In genomic region chr20:57465943-57466342, GRCh38 we compare ENCODE assay signal across 20 cellular contexts. TPM values are rescaled to one million over a fixed set of nuclear protein-coding genes. Genes with fewer than 3 reads are reported as not detected.
DNase-seq lines count a peak whose midpoint lies in the region; ATAC-seq, FAIRE-seq and TF ChIP-seq lines count a peak whose summit lies in the region.
"Had no signal": no experiment of that assay in that cellular context is flagged by ENCODE, and none has a peak within 500 bp of the region (broad histone marks: within the 10 kb centered on the region; RNA-seq: fewer than 3 reads in every experiment).

No MANE protein-coding gene starts in this region.

- FAIRE-seq in K562 (lab: Jason Lieb, UNC), result no peak

- H3K27me3 ChIP-seq in K562 (ENCODE audit: control insufficient read depth in 2 of 2, insufficient read depth in 2 of 2, low read length in 2 of 2), result no peaks in the 10 kb centered on the region; a peak in 2 of 5 replicates

- peaks cover 28 to 36% of the 10 kb centered on the region in 2 experiments; a peak in 4 of 5 replicates for H3K4me1 ChIP-seq in K562 (replicated peaks in 1 of 2; ENCODE audit: control insufficient read depth in 2 of 2, insufficient read depth in 2 of 2, low read length in 2 of 2)

- no peak overlapping the region for H3K9ac ChIP-seq in K562 (ENCODE audit: insufficient read depth in 1 of 2, low read depth in 2 of 2, low read length in 2 of 2)
- H3K9ac ChIP-seq: BLaER1 had no signal

- H3K9me3 Mint-ChIP-seq in HFFc6 (no peaks in the 10 kb centered on the region), osteocyte (ENCODE audit: unreplicated experiment) (no peaks in the 10 kb centered on the region)
- H3K9me3 Mint-ChIP-seq in stimulated activated effector memory CD8-positive, alpha-beta T cell treated with anti-CD3 and anti-CD28 coated beads, Interleukin-12 subunit alpha, Interleukin-12 subunit beta, amount 100 ng/mL, for 72 hours, result no peaks in the 10 kb centered on the region
- H3K9me3 Mint-ChIP-seq: activated T-helper 1 cell treated with anti-CD3 and anti-CD28 coated beads, Interleukin-12 subunit alpha, Interleukin-12 subunit beta, Interleukin-2, Interleukin-4 antibody, amounts not matched to agents 30 ng/mL and 10 ng/mL and 1 ng/mL, durations not matched to agents 14 hours and 24 hours and 36 hours; immature natural killer cell; nephron progenitor cell had no signal

- no peak overlapping the region for H3K4me2 ChIP-seq in K562 (ENCODE audit: insufficient read depth, low read length)

- intact Hi-C loops in K562 (cut with micrococcal nuclease), result no loop called here

- no peak overlapping the region for H3K4me3 ChIP-seq in K562
- H3K4me3 ChIP-seq: BLaER1 had no signal

- no peak for TF ChIP-seq POLR2A in K562 (conservative IDR thresholded peaks at IDR 0.05)

- CTCF ChIA-PET in GM10248 (lab: Yijun Ruan, JAX) (interaction anchor here (1.1 to 1.6 kb wide), 3 partner anchors 8 to 16 kb away, joined by 3 to 4 read pairs (median 3); no protein-coding TSS in a partner anchor), K562 (lab: Yijun Ruan, JAX; ENCODE audit: low intra/inter-chr PET ratio) (no interaction called here)

- BruUV-seq in K562 (replicated peaks; lab: Mats Ljungman, UMichigan), result no TSS peak

- DNase-seq in GM10248 (ENCODE audit: extremely low spot score), result no peak
- no peak for DNase-seq in HFFc6
- peak in 3 of 4 experiments; percentile 32 to 63 (median 56) for DNase-seq in K562 (ENCODE audit: extremely low read depth in 1 of 4, low spot score in 3 of 4)
- no peak for DNase-seq in osteocyte (ENCODE audit: extremely low spot score, unreplicated experiment)
- DNase-seq in OCI-M2 (lab: John Stamatoyannopoulos, UW; ENCODE audit: unreplicated experiment), result no peak
- no peak for DNase-seq in activated CD8-positive, alpha-beta memory T cell treated with anti-CD3 and anti-CD28 coated beads, Interleukin-2, amount 50 U/mL, for 48 hours
- no peak for DNase-seq in AG20443 (ENCODE audit: low spot score)
- DNase-seq in stimulated activated effector memory CD8-positive, alpha-beta T cell treated with anti-CD3 and anti-CD28 coated beads, Interleukin-12 subunit alpha, Interleukin-12 subunit beta, amount 100 ng/mL, for 72 hours (ENCODE audit: low spot score in 2 of 2), result no peak
- DNase-seq: activated CD4-positive, alpha-beta T cell treated with anti-CD3 and anti-CD28 coated beads, Interleukin-2, amount 50 U/mL, for 48 hours; cerebellar nuclear complex; glutamatergic neuron; immature natural killer cell; mammary epithelial cell; NCI-H187 treated with DMSO at 0.1 percent for 48 hours; NCI-H510A; nephron progenitor cell; retina had no signal

- no peaks in the 10 kb centered on the region for H3K4me1 Mint-ChIP-seq in HFFc6 (ENCODE audit: low read depth)
- H3K4me1 Mint-ChIP-seq in osteocyte (ENCODE audit: unreplicated experiment), result peaks cover 4% of the 10 kb centered on the region
- no peaks in the 10 kb centered on the region for H3K4me1 Mint-ChIP-seq in stimulated activated effector memory CD8-positive, alpha-beta T cell treated with anti-CD3 and anti-CD28 coated beads, Interleukin-12 subunit alpha, Interleukin-12 subunit beta, amount 100 ng/mL, for 72 hours

- TF ChIP-seq CTCF in GM10248 (IDR thresholded peaks at IDR 0.05; ENCODE audit: control extremely low read depth, extremely low read depth, low read depth, missing control alignments) (peak; percentile 29), HFFc6 (IDR thresholded peaks at IDR 0.05) (peak; percentile 34), K562 (IDR thresholded peaks at IDR 0.05 in 2 of 3, conservative IDR thresholded peaks at IDR 0.05 in 1 of 3; ENCODE audit: insufficient read depth in 2 of 3, low read depth in 1 of 3, low read length in 3 of 3) (peak; percentile 43 to 67 (median 48)), osteocyte (IDR thresholded peaks at IDR 0.05) (peak; percentile 5)

- H3K27ac ChIP-seq in K562 (ENCODE audit: extremely low read depth, low read depth, low read length), result no peak overlapping the region
- H3K27ac ChIP-seq: BLaER1 had no signal

- peak in 1 of 2 experiments; percentile 40; a peak in 2 of 4 replicates for TF ChIP-seq RAD21 in K562 (CRISPR knock-in tag; conservative IDR thresholded peaks at IDR 0.05 in 1 of 2, IDR thresholded peaks at IDR 0.05 in 1 of 2)

- WGBS in K562 (ENCODE audit: insufficient coverage, low coverage, missing lambda C conversion rate), result 47% methylated on average over 4 of the region's 4 CpGs

- H3K9me3 ChIP-seq in K562 (replicated peaks; ENCODE audit: control insufficient read depth, insufficient read depth, low read depth, low read length), result no peaks in the 10 kb centered on the region
- H3K9me3 ChIP-seq: BLaER1 had no signal

- H3K9me1 ChIP-seq in K562 (ENCODE audit: control insufficient read depth, insufficient read depth, low read length), result no peaks in the 10 kb centered on the region

- in situ Hi-C loops in K562 (cut with MboI), result no loop called here

- H3K27ac Mint-ChIP-seq in HFFc6 (no peak overlapping the region), osteocyte (ENCODE audit: unreplicated experiment) (no peak overlapping the region)
- H3K27ac Mint-ChIP-seq in stimulated activated effector memory CD8-positive, alpha-beta T cell treated with anti-CD3 and anti-CD28 coated beads, Interleukin-12 subunit alpha, Interleukin-12 subunit beta, amount 100 ng/mL, for 72 hours, result no peak overlapping the region
- H3K27ac Mint-ChIP-seq: activated T-helper 1 cell treated with anti-CD3 and anti-CD28 coated beads, Interleukin-12 subunit alpha, Interleukin-12 subunit beta, Interleukin-2, Interleukin-4 antibody, amounts not matched to agents 30 ng/mL and 10 ng/mL and 1 ng/mL, durations not matched to agents 14 hours and 24 hours and 36 hours; nephron progenitor cell had no signal

- no peak for ATAC-seq in K562
- no peak for ATAC-seq in stimulated activated effector memory CD8-positive, alpha-beta T cell treated with anti-CD3 and anti-CD28 coated beads, Interleukin-12 subunit alpha, Interleukin-12 subunit beta, amount 100 ng/mL, for 72 hours

- peaks cover 52% of the 10 kb centered on the region for H3K27me3 Mint-ChIP-seq in HFFc6 (ENCODE audit: insufficient read depth)
- H3K27me3 Mint-ChIP-seq in osteocyte (ENCODE audit: unreplicated experiment), result peaks cover 20% of the 10 kb centered on the region

- H3K36me3 ChIP-seq in K562 (ENCODE audit: control insufficient read depth, insufficient read depth, low read length), result no peaks in the 10 kb centered on the region
- H3K36me3 ChIP-seq: BLaER1 had no signal

- no peaks in the 10 kb centered on the region for H3K36me3 Mint-ChIP-seq in HFFc6 (ENCODE audit: low read depth)
- H3K36me3 Mint-ChIP-seq in osteocyte (ENCODE audit: unreplicated experiment), result no peaks in the 10 kb centered on the region
- no peaks in the 10 kb centered on the region for H3K36me3 Mint-ChIP-seq in stimulated activated effector memory CD8-positive, alpha-beta T cell treated with anti-CD3 and anti-CD28 coated beads, Interleukin-12 subunit alpha, Interleukin-12 subunit beta, amount 100 ng/mL, for 72 hours
- H3K36me3 Mint-ChIP-seq: immature natural killer cell had no signal

- POLR2A ChIA-PET in GM10248 (lab: Yijun Ruan, JAX), result no interaction called here
- POLR2A ChIA-PET in K562 (lab: Yijun Ruan, JAX), result no interaction called here

- H2AFZ ChIP-seq in K562 (ENCODE audit: low read depth, low read length), result no peak overlapping the region

- TF ChIP-seq EP300 in K562 (IDR thresholded peaks at IDR 0.05; ENCODE audit: low read length), result no peak

- H4K20me1 ChIP-seq in K562 (replicated peaks; ENCODE audit: control insufficient read depth, insufficient read depth, low read length), result no peaks in the 10 kb centered on the region
- H4K20me1 ChIP-seq: BLaER1 had no signal

- no peaks in the 10 kb centered on the region for H3K79me2 ChIP-seq in K562 (ENCODE audit: control insufficient read depth, insufficient read depth, low read length)

- H3K4me3 Mint-ChIP-seq in HFFc6 (no peak overlapping the region), osteocyte (ENCODE audit: unreplicated experiment) (no peak overlapping the region)
- H3K4me3 Mint-ChIP-seq in stimulated activated effector memory CD8-positive, alpha-beta T cell treated with anti-CD3 and anti-CD28 coated beads, Interleukin-12 subunit alpha, Interleukin-12 subunit beta, amount 100 ng/mL, for 72 hours, result no peak overlapping the region
- H3K4me3 Mint-ChIP-seq: activated T-helper 1 cell treated with anti-CD3 and anti-CD28 coated beads, Interleukin-12 subunit alpha, Interleukin-12 subunit beta, Interleukin-2, Interleukin-4 antibody, amounts not matched to agents 30 ng/mL and 10 ng/mL and 1 ng/mL, durations not matched to agents 14 hours and 24 hours and 36 hours; immature natural killer cell; nephron progenitor cell had no signal

TF ChIP-seq in K562, 482 proteins besides CTCF, POLR2A, EP300 and RAD21 (continues in another document):
- TF ChIP-seq DPF2 (IDR thresholded peaks at IDR 0.05), result no peak
- no peak for TF ChIP-seq SRSF9 (IDR thresholded peaks at IDR 0.05; ENCODE audit: borderline replicate concordance, low read depth, low read length)
- TF ChIP-seq KDM1A (IDR thresholded peaks at IDR 0.05), result no peak
- TF ChIP-seq YBX1 (IDR thresholded peaks at IDR 0.05), result 0 out of 2 replicates have a peak, but pooled peaks have one; percentile 22

RNA-seq across cellular contexts. Expression of gene CTCFL, which starts 59.0 kb away (rescaled TPM):
- not detected for total RNA-seq in HFFc6 (2021; fragmentation: NEBNext Ultra II Directional; extraction: Animal tissue kit (Norgen Biotek cat#: 25700))
- total RNA-seq in K562 (2011; cell fraction: chromatin; rRNA removed; ENCODE audit: low replicate concordance), result 102 and 125 TPM in 2 replicates
- 77.5 and 83.4 TPM in 2 replicates for total RNA-seq in K562 (2011; cell fraction: nucleolus; rRNA removed)
- 85.3 and 118 TPM in 2 replicates for total RNA-seq in K562 (2011; cell fraction: nucleoplasm; rRNA removed)
- total RNA-seq in K562 (2014; rRNA removed) (120 and 126 TPM in 2 replicates), K562 (2014; rRNA removed; fragmentation: Illumina TruSeq; extraction: Trizol) (111 and 112 TPM in 2 replicates), K562 (2015; rRNA removed; fragmentation: Illumina TruSeq; extraction: Trizol) (80.9 and 89.1 TPM in 2 replicates), K562 (2021) (122 and 124 TPM in 2 replicates), osteocyte (not detected in 2 replicates)
- polyA plus RNA-seq in K562 (2011; rRNA removed) (188 and 206 TPM in 2 replicates), K562 (2014; fragmentation: Illumina TruSeq; extraction: Trizol) (137 and 177 TPM in 2 replicates), K562 (2014; fragmentation: Nextera tagmentation; extraction: Ambion mirVana) (10 to 100 TPM; 42.4 to 62.7 TPM), K562 (2014; rRNA removed) (100 and 122 TPM in 2 replicates)
- polyA plus RNA-seq in K562 (2011; cell fraction: cytosol; rRNA removed), result 125 and 152 TPM in 2 replicates
- polyA plus RNA-seq in K562 (2011; cell fraction: nucleus; rRNA removed), result 92.0 and 115 TPM in 2 replicates
- polyA plus RNA-seq in K562 (2012), result 72.2 and 120 TPM in 2 replicates
- polyA minus RNA-seq in K562 (2011; rRNA and poly(A)+ RNA removed), result 265 and 279 TPM in 2 replicates
- 117 and 124 TPM in 2 replicates for polyA minus RNA-seq in K562 (2011; cell fraction: cytosol; rRNA and poly(A)+ RNA removed)
- polyA minus RNA-seq in K562 (2011; cell fraction: nucleus; rRNA and poly(A)+ RNA removed), result 39.4 and 86.3 TPM in 2 replicates
- total RNA-seq: activated T-helper 1 cell treated with anti-CD3 and anti-CD28 coated beads, Interleukin-12 subunit alpha, Interleukin-12 subunit beta, Interleukin-2, Interleukin-4 antibody, amounts not matched to agents 30 ng/mL and 10 ng/mL and 1 ng/mL, durations not matched to agents 14 hours and 24 hours and 36 hours; mammary epithelial cell; temporal lobe had no signal
- polyA plus RNA-seq: immature natural killer cell, mammary epithelial cell had no signal

Comparison
In these comparisons a context has a peak if more than half of its experiments do, and no peak if none do; other contexts are left out.
1. DNase-seq: peak in K562 (3 of 4); none in GM10248 (single experiment), HFFc6 (single experiment), osteocyte (single experiment), OCI-M2 (single experiment), activated CD8-positive, alpha-beta memory T cell treated with anti-CD3 and anti-CD28 coated beads, Interleukin-2, amount 50 U/mL, for 48 hours (single experiment), AG20443 (single experiment) and stimulated activated effector memory CD8-positive, alpha-beta T cell treated with anti-CD3 and anti-CD28 coated beads, Interleukin-12 subunit alpha, Interleukin-12 subunit beta, amount 100 ng/mL, for 72 hours (0 of 2).
2. RNA of gene CTCFL, which starts 59.0 kb away (total RNA-seq): 77.5 to 126 TPM in K562; not detected in HFFc6 and not detected in osteocyte; every median in the first group is over 10 times any median in the second.
3. Peak in every context shown above with its lines, with median percentiles within 50 percentile points of each other: CTCF ChIP-seq.